8 cellular contexts compared by ENCODE assay signal in the genomic region with DNA sequence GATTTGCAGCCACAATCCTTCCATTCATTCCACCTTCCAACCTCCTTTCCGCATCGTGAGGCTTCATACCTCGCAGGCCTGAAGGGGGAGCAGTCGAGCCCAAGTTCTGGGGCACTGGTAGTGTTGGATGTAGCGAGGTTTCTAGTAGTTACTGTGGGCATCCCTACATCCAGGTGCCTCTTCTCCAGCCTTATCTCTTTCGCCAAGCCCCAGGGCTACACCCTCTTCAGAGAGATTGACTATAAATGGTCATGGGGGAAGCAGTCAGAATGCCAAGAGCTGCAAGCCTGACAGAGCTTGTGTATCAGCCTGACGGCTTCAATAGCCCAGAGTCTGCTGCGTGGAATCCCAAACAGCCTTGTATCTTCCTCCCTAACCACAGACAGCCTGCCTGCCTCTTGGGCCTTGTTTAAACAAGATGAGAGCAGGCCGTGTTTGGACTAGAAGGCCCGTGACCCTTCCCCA. TPM values are rescaled to one million over a fixed set of nuclear protein-coding genes. Genes with fewer than 3 reads are reported as not detected.
DNase-seq lines count a peak whose midpoint lies in the region; ATAC-seq and TF ChIP-seq lines count a peak whose summit lies in the region.

No MANE protein-coding gene starts in this region.

- H3K36me3 Mint-ChIP-seq in Calu3 (ENCODE audit: insufficient read depth, unreplicated experiment): no peaks in the 10 kb centered on the region

- peak; percentile 45 for TF ChIP-seq CTCF in HL-60 (IDR thresholded peaks at IDR 0.05; ENCODE audit: insufficient read depth, low read length)
- peak in 1 of 2 donors; percentile 24 for TF ChIP-seq CTCF in left lung (IDR thresholded peaks at IDR 0.05)
- TF ChIP-seq CTCF in upper lobe of right lung (IDR thresholded peaks at IDR 0.05): peak; percentile 46
- TF ChIP-seq CTCF in Calu3 (IDR thresholded peaks at IDR 0.05; ENCODE audit: unreplicated experiment): no peak

- ATAC-seq in left lung (peak; percentile 73), upper lobe of right lung (peak; percentile 70), HG02610 (IDR thresholded peaks at IDR 0.05; ENCODE audit: unreplicated experiment) (no peak)

- H3K27ac Mint-ChIP-seq in Calu3 (ENCODE audit: unreplicated experiment): no peak overlapping the region

- H3K36me3 ChIP-seq in left lung (no peaks in the 10 kb centered on the region), upper lobe of right lung (no peaks in the 10 kb centered on the region)

- H3K4me3 Mint-ChIP-seq in Calu3 (ENCODE audit: low read depth, unreplicated experiment): no peak overlapping the region

- intact Hi-C loops in left lung (cut with DNase I): no loop called here
- intact Hi-C loops in upper lobe of right lung (cut with DNase I): no loop called here
- intact Hi-C loops in Calu3 (cut with micrococcal nuclease; ENCODE audit: unreplicated experiment): no loop called here

- H3K4me3 ChIP-seq in HL-60 (replicated peaks; ENCODE audit: insufficient read depth, low read length): no peak overlapping the region
- no peak overlapping the region for H3K4me3 ChIP-seq in left lung
- H3K4me3 ChIP-seq in upper lobe of right lung: no peak overlapping the region

- H3K27ac ChIP-seq in HL-60 (replicated peaks): no peak overlapping the region
- H3K27ac ChIP-seq in left lung: peak overlapping the region in 1 of 2 donors; percentile 21
- H3K27ac ChIP-seq in upper lobe of right lung: peak overlapping the region; percentile 17

- CTCF ChIA-PET in Calu3 (lab: Charles Lee): no interaction called here

- H3K4me1 ChIP-seq in left lung (no peaks in the 10 kb centered on the region), upper lobe of right lung (peaks cover 3% of the 10 kb centered on the region)

- no TSS peak for BruUV-seq in Calu3 (replicated peaks; lab: Mats Ljungman, UMichigan)

- H3K9me3 ChIP-seq in left lung: no peaks in the 10 kb centered on the region
- no peaks in the 10 kb centered on the region for H3K9me3 ChIP-seq in upper lobe of right lung

- no peaks in the 10 kb centered on the region for H3K9me3 Mint-ChIP-seq in Calu3 (ENCODE audit: low read depth, unreplicated experiment)

- H3K4me1 Mint-ChIP-seq in Calu3 (ENCODE audit: low read depth, unreplicated experiment): no peaks in the 10 kb centered on the region

- peak; percentile 25 for DNase-seq in COLO829 (ENCODE audit: low spot score)
- no peak for DNase-seq in HL-60 (ENCODE audit: low read depth in 1 of 2, low spot score in 1 of 2)
- peak; percentile 54 for DNase-seq in astrocyte of the hippocampus (ENCODE audit: low read depth, low spot score)
- DNase-seq in left lung: peak in 1 of 2 donors; percentile 49
- peak; percentile 71 for DNase-seq in upper lobe of right lung
- no peak for DNase-seq in 8988T
- DNase-seq in Calu3: no peak

- peaks cover 13% of the 10 kb centered on the region for H3K27me3 Mint-ChIP-seq in Calu3 (ENCODE audit: unreplicated experiment)

- H3K27me3 ChIP-seq in HL-60 (ENCODE audit: insufficient read depth, poor library complexity, severe bottlenecking): no peaks in the 10 kb centered on the region
- peaks cover 0 to 7% of the 10 kb centered on the region in 2 donors for H3K27me3 ChIP-seq in left lung
- no peaks in the 10 kb centered on the region for H3K27me3 ChIP-seq in upper lobe of right lung

RNA-seq across cellular contexts. Expression of gene CLMP, which starts 28.9 kb away (rescaled TPM):
- total RNA-seq in left lung (10 to 100 TPM; 20.4 to 22.5 TPM), upper lobe of right lung (17.6 TPM), Calu3 (2022) (not detected in 2 replicates)

Comparison
In these comparisons a context has a peak if more than half of its experiments do, and no peak if none do; other contexts are left out.
1. DNase-seq: peak in COLO829 (single experiment), astrocyte of the hippocampus (single experiment) and upper lobe of right lung (single experiment); none in HL-60 (0 of 2), 8988T (single experiment) and Calu3 (single experiment).
2. RNA of gene CLMP, which starts 28.9 kb away (total RNA-seq): 20.4 to 22.5 TPM in left lung and 17.6 TPM in upper lobe of right lung (single experiment); not detected in Calu3; every median in the first group is over 10 times any median in the second.